In genomic region chr19:38702278-38702677, GRCh38 we compare ENCODE assay signal across 18 cellular contexts. TPM values are rescaled to one million over a fixed set of nuclear protein-coding genes. Genes with fewer than 3 reads are reported as not detected.
DNase-seq lines count a peak whose midpoint lies in the region; ATAC-seq and TF ChIP-seq lines count a peak whose summit lies in the region.
"Had no signal": no experiment of that assay in that cellular context is flagged by ENCODE, and none has a peak within 500 bp of the region (broad histone marks: within the 10 kb centered on the region; RNA-seq: fewer than 3 reads in every experiment).

No MANE protein-coding gene starts in this region.

- TF ChIP-seq POLR2A in uterus (IDR thresholded peaks at IDR 0.05), result no peak

- DNase-seq in left ventricle myocardium inferior (no peak), cardiac septum (ENCODE audit: low spot score) (no peak), osteoblast (ENCODE audit: insufficient read length, low spot score, missing footprints) (no peak), uterus (no peak)
- DNase-seq in activated CD8-positive, alpha-beta memory T cell treated with anti-CD3 and anti-CD28 coated beads, Interleukin-2, amount 50 U/mL, for 4 hours, result no peak
- DNase-seq: ACHN; activated CD4-positive, alpha-beta T cell treated with anti-CD3 and anti-CD28 coated beads, Interleukin-2, amount 10 ng/mL, durations not matched to agents 24 days and 14 days; activated T-cell treated with anti-CD3 and anti-CD28 coated beads, Interleukin-2, amount 50 U/mL, for 24 hours; H9; naive thymus-derived CD4-positive, alpha-beta T cell; NCI-H187 treated with DMSO at 0.1 percent for 48 hours; NCI-H69; stimulated activated naive CD8-positive, alpha-beta T cell treated with anti-CD3 and anti-CD28 coated beads, Interleukin-15, Interleukin-2, amounts not matched to agents 100 U/mL and 50 U/mL, for 24 hours; T-helper 9 cell had no signal

- peaks cover 72% of the 10 kb centered on the region for H3K36me3 ChIP-seq in left ventricle myocardium inferior
- peaks cover 21 to 74% of the 10 kb centered on the region in 2 donors for H3K36me3 ChIP-seq in esophagus (ENCODE audit: control insufficient read depth in 2 of 2, insufficient read depth in 2 of 2, low read length in 1 of 2)
- peaks cover 86% of the 10 kb centered on the region for H3K36me3 ChIP-seq in osteoblast (ENCODE audit: insufficient read depth, low read length)
- H3K36me3 ChIP-seq in uterus, result no peaks in the 10 kb centered on the region

- intact Hi-C loops in left ventricle myocardium inferior (cut with micrococcal nuclease) (loop anchor here (10.0 kb wide), 1 partner anchor 47 kb away; no protein-coding TSS in a partner anchor), cardiac septum (cut with DNase I) (no loop called here), uterus (cut with DNase I; ENCODE audit: low total_unique reads) (no loop called here)

- H3K27ac ChIP-seq in left ventricle myocardium inferior (replicated peaks) (peak overlapping the region; percentile 91), esophagus (ENCODE audit: low read depth in 2 of 2, low read length in 1 of 2) (peak overlapping the region; percentile 40 to 84), osteoblast (ENCODE audit: low read depth, low read length) (peak overlapping the region; percentile 66), uterus (peak overlapping the region; percentile 95 to 100)

- no peak overlapping the region for H2AFZ ChIP-seq in osteoblast (ENCODE audit: low read length)

- ATAC-seq in SK-N-SH treated with all-trans-retinoic acid at 6 μM for 48 hours (no peak), HG02840 (IDR thresholded peaks at IDR 0.05; ENCODE audit: low FRiP score, unreplicated experiment) (no peak)
- ATAC-seq: naive thymus-derived CD4-positive, alpha-beta T cell; stimulated activated naive CD8-positive, alpha-beta T cell treated with anti-CD3 and anti-CD28 coated beads, Interleukin-15, Interleukin-2, amounts not matched to agents 100 U/mL and 50 U/mL, for 24 hours had no signal

- H3K27me3 ChIP-seq in left ventricle myocardium inferior (ENCODE audit: low read depth), result no peaks in the 10 kb centered on the region
- no peaks in the 10 kb centered on the region for H3K27me3 ChIP-seq in esophagus (ENCODE audit: control insufficient read depth in 1 of 2, insufficient read depth in 2 of 2, low read length in 2 of 2)
- no peaks in the 10 kb centered on the region for H3K27me3 ChIP-seq in osteoblast (ENCODE audit: insufficient read depth, low read length)
- H3K27me3 ChIP-seq in uterus, result no peaks in the 10 kb centered on the region

- H3K79me2 ChIP-seq in osteoblast (ENCODE audit: insufficient read depth, low read length), result peaks cover 100% of the 10 kb centered on the region

- H3K4me1 ChIP-seq in left ventricle myocardium inferior (peaks cover 97% of the 10 kb centered on the region), esophagus (ENCODE audit: control insufficient read depth in 2 of 2, insufficient read depth in 2 of 2, low read length in 1 of 2) (peaks cover 7 to 42% of the 10 kb centered on the region in 2 donors), osteoblast (ENCODE audit: insufficient read depth, low read length) (peaks cover 13% of the 10 kb centered on the region), uterus (peaks cover 18 to 33% of the 10 kb centered on the region in 2 donors)

- peaks cover 66% of the 10 kb centered on the region for H4K20me1 ChIP-seq in osteoblast (ENCODE audit: insufficient read depth, low read length)

- H3K9me3 ChIP-seq in left ventricle myocardium inferior (replicated peaks) (no peaks in the 10 kb centered on the region), esophagus (ENCODE audit: control insufficient read depth in 2 of 2, insufficient read depth in 1 of 2, low read depth in 1 of 2, low read length in 1 of 2) (no peaks in the 10 kb centered on the region), osteoblast (ENCODE audit: low read depth, low read length) (no peaks in the 10 kb centered on the region), uterus (no peaks in the 10 kb centered on the region)

- 74 to 77% methylated on average over 14 of the region's 14 CpGs for WGBS in esophagus, 2 donors

- TF ChIP-seq CTCF in left ventricle myocardium inferior (IDR thresholded peaks at IDR 0.05; ENCODE audit: borderline replicate concordance) (no peak), osteoblast (IDR thresholded peaks at IDR 0.05; ENCODE audit: extremely low read depth, low read depth, low read length) (no peak), uterus (IDR thresholded peaks at IDR 0.05) (no peak)

- no peak overlapping the region for H3K4me3 ChIP-seq in left ventricle myocardium inferior
- no peak overlapping the region for H3K4me3 ChIP-seq in esophagus (ENCODE audit: low read depth in 1 of 2, low read length in 2 of 2)
- H3K4me3 ChIP-seq in osteoblast (ENCODE audit: insufficient read depth, low read length), result no peak overlapping the region
- no peak overlapping the region for H3K4me3 ChIP-seq in uterus

- no peak overlapping the region for H3K4me2 ChIP-seq in osteoblast (ENCODE audit: insufficient read depth, low read length)

TF ChIP-seq in SK-N-SH treated with all-trans-retinoic acid at 6 μM for 48 hours, 23 proteins besides CTCF, POLR2A, EP300 and RAD21 (continues in another document):
- TF ChIP-seq PATZ1 (CRISPR knock-in tag; IDR thresholded peaks at IDR 0.05; ENCODE audit: borderline replicate concordance) (no peak), CSRNP3 (CRISPR knock-in tag; IDR thresholded peaks at IDR 0.05) (no peak), RARB (CRISPR knock-in tag; IDR thresholded peaks at IDR 0.05) (no peak), CREB5 (CRISPR knock-in tag; IDR thresholded peaks at IDR 0.05; ENCODE audit: low read depth) (no peak), ZFP3 (CRISPR knock-in tag; IDR thresholded peaks at IDR 0.05) (no peak), OSR1 (CRISPR knock-in tag; IDR thresholded peaks at IDR 0.05) (no peak), ISL1 (CRISPR knock-in tag; IDR thresholded peaks at IDR 0.05) (no peak), CSDC2 (CRISPR knock-in tag; IDR thresholded peaks at IDR 0.05) (no peak), ARNTL (CRISPR knock-in tag; IDR thresholded peaks at IDR 0.05; ENCODE audit: borderline replicate concordance, low read depth) (no peak), TCF4 (CRISPR knock-in tag; IDR thresholded peaks at IDR 0.05; ENCODE audit: borderline replicate concordance) (no peak), ZNF8 (CRISPR knock-in tag; IDR thresholded peaks at IDR 0.05) (no peak), PPARA (CRISPR knock-in tag; IDR thresholded peaks at IDR 0.05; ENCODE audit: borderline replicate concordance) (no peak), BACH2 (CRISPR knock-in tag; IDR thresholded peaks at IDR 0.05; ENCODE audit: borderline replicate concordance) (no peak)

RNA-seq across cellular contexts. Expression of gene CAPN12, which starts 42.0 kb away (rescaled TPM):
- total RNA-seq in left ventricle myocardium inferior (0.22 TPM), cardiac septum (1.7 TPM), osteoblast (not detected in 2 replicates), uterus (1 to 10 TPM in 2 of 4 donors, under 1 TPM in 1, not detected in 1; 0.83 to 8.4 (median 8.2) TPM)
- polyA plus RNA-seq in esophagus, result 10 to 100 TPM in 1 of 2 donors, 1 to 10 TPM in 1; 4.1 to 12.3 TPM
- total RNA-seq: RPMI7951 had no signal

RNA-seq across cellular contexts. Expression of gene ACTN4, which starts 54.8 kb away (rescaled TPM):
- 111 TPM for total RNA-seq in left ventricle myocardium inferior
- total RNA-seq in cardiac septum, result 190 TPM
- 100 to 1,000 TPM; 261 to 376 TPM for polyA plus RNA-seq in esophagus
- 204 and 229 TPM in 2 replicates for total RNA-seq in osteoblast
- 100 to 1,000 TPM; 259 to 844 (median 429) TPM for total RNA-seq in uterus
